Comparison of ENCODE assay signal across 8 cellular contexts in genomic region chr1:182614796-182615451, GRCh38. TPM values are rescaled to one million over a fixed set of nuclear protein-coding genes. Genes with fewer than 3 reads are reported as not detected.
A peak's percentile ranks its signal among the peaks of the same experiment; 100 is the strongest.
DNase-seq lines count a peak whose midpoint lies in the region; ATAC-seq and TF ChIP-seq lines count a peak whose summit lies in the region.

No MANE protein-coding gene starts in this region.

- TF ChIP-seq CTCF in parathyroid adenoma (IDR thresholded peaks at IDR 0.05): no peak

- under 1% methylated on average over 56 of the region's 56 CpGs for WGBS in HUES64
- 1 to 30% (median 1%) methylated on average over 56 of the region's 56 CpGs for WGBS in adipose tissue, 3 donors

- no peaks in the 10 kb centered on the region for H3K79me2 ChIP-seq in parathyroid adenoma

- peak overlapping the region; percentile 59 for H3K4me3 ChIP-seq in HUES64 (ENCODE audit: low read length)
- H3K4me3 ChIP-seq in SK-N-MC: peak overlapping the region; percentile 85
- H3K4me3 ChIP-seq in parathyroid adenoma (ENCODE audit: low read depth, low read length): peak overlapping the region; percentile 54

- H3K27me3 ChIP-seq in HUES64 (ENCODE audit: insufficient read depth, low read length): peaks cover 69% of the 10 kb centered on the region
- no peaks in the 10 kb centered on the region for H3K27me3 ChIP-seq in parathyroid adenoma (ENCODE audit: control insufficient read depth, insufficient read depth, low read length)

- H2AFZ ChIP-seq in parathyroid adenoma: peak overlapping the region; percentile 76

- H3K9me3 ChIP-seq in HUES64 (ENCODE audit: insufficient read depth, low read depth, low read length) (no peaks in the 10 kb centered on the region), SK-N-MC (ENCODE audit: low read depth, low read length) (no peaks in the 10 kb centered on the region), parathyroid adenoma (ENCODE audit: control insufficient read depth, low read length) (no peaks in the 10 kb centered on the region)

- intact Hi-C loops in cardiac septum (cut with DNase I): loop anchor here (5.0 kb wide), 1 partner anchor 62 kb away; no protein-coding TSS in a partner anchor

- DNase-seq in COLO668 (lab: John Stamatoyannopoulos, UW; ENCODE audit: unreplicated experiment): peak; percentile 95
- no peak for DNase-seq in SK-N-MC (ENCODE audit: low read depth, low spot score)
- DNase-seq in cardiac septum (ENCODE audit: low spot score): peak; percentile 94
- DNase-seq in cortex of kidney (lab: John Stamatoyannopoulos, UW): no peak

- H3K36me3 ChIP-seq in HUES64 (ENCODE audit: insufficient read depth, low read length) (no peaks in the 10 kb centered on the region), SK-N-MC (ENCODE audit: insufficient read depth, low read length) (no peaks in the 10 kb centered on the region), parathyroid adenoma (ENCODE audit: control insufficient read depth, insufficient read depth, low read length) (no peaks in the 10 kb centered on the region)

- H3K27ac ChIP-seq in HUES64 (ENCODE audit: low read depth, low read length) (peak overlapping the region; percentile 47; the same call in 1 of the 2 replicates), SK-N-MC (peak overlapping the region; percentile 99), adipose tissue (ENCODE audit: low read depth, low read length) (peak overlapping the region; percentile 71), parathyroid adenoma (peak overlapping the region; percentile 80)

- H3K4me2 ChIP-seq in parathyroid adenoma (ENCODE audit: low read length): peak overlapping the region; percentile 63

- H3K9ac ChIP-seq in HUES64 (ENCODE audit: low read depth, low read length) (peak overlapping the region; percentile 69), SK-N-MC (ENCODE audit: insufficient read length) (peak overlapping the region; percentile 92), parathyroid adenoma (no peak overlapping the region)

- ATAC-seq in GM19468 (IDR thresholded peaks at IDR 0.05; ENCODE audit: extremely low read depth, unreplicated experiment): peak; percentile 37

- H3K4me1 ChIP-seq in HUES64 (ENCODE audit: insufficient read depth, low read length) (peaks cover 67% of the 10 kb centered on the region), parathyroid adenoma (no peaks in the 10 kb centered on the region)

RNA-seq across cellular contexts. Expression of gene RGS16, which starts 10.7 kb away (rescaled TPM):
- 6.7 TPM for polyA plus RNA-seq in HUES64 (2013, experiment 1 of 2)
- polyA plus RNA-seq in HUES64 (2013, experiment 2 of 2): 7.8 TPM
- polyA plus RNA-seq in adipose tissue: 10 to 100 TPM in 2 of 3 donors, 1 to 10 TPM in 1; 4.9 to 38.5 (median 22.2) TPM
- 1.9 TPM for total RNA-seq in cardiac septum

RNA-seq across cellular contexts. Expression of gene RNASEL, which starts 25.9 kb away (rescaled TPM):
- polyA plus RNA-seq in HUES64 (2013, experiment 1 of 2): 0.55 TPM
- polyA plus RNA-seq in HUES64 (2013, experiment 2 of 2): 1.1 TPM
- 1 to 10 TPM; 2.0 to 6.1 (median 3.2) TPM for polyA plus RNA-seq in adipose tissue
- total RNA-seq in cardiac septum: 3.3 TPM

Comparison
In these comparisons a context has a peak if more than half of its experiments do, and no peak if none do; other contexts are left out.
1. DNase-seq: peak in COLO668 (single experiment) and cardiac septum (single experiment); none in SK-N-MC (single experiment) and cortex of kidney (single experiment).
2. H3K27ac ChIP-seq: peak in every context shown above with its lines; median percentile 99 in SK-N-MC; 80 in parathyroid adenoma; 71 in adipose tissue; 47 in HUES64.
3. Peak in every context shown above with its lines, with median percentiles within 50 percentile points of each other: H3K4me3 ChIP-seq.